8 cellular contexts compared by ENCODE assay signal in genomic region chr11:57426754-57427691, GRCh38. TPM values are rescaled to one million over a fixed set of nuclear protein-coding genes. Genes with fewer than 3 reads are reported as not detected.
DNase-seq lines count a peak whose midpoint lies in the region; ATAC-seq and TF ChIP-seq lines count a peak whose summit lies in the region.

SLC43A3 (minus strand) TSS chr11:57427121; CDS start chr11:57426172, 949 bp downstream.

- H3K4me3 ChIP-seq in astrocyte of the spinal cord (ENCODE audit: low read depth, low read length), result peak within 1 kb of the TSS; percentile 45
- H3K4me3 ChIP-seq in skeletal muscle cell (ENCODE audit: low read depth, low read length), result peak within 1 kb of the TSS; percentile 52

- H3K27ac Mint-ChIP-seq in IgD-negative memory B cell, result peak within 1 kb of the TSS; percentile 18 to 67 (median 52)

- H3K27me3 Mint-ChIP-seq in IgD-negative memory B cell, result no peaks in the 10 kb centered on the region

- H3K36me3 Mint-ChIP-seq in IgD-negative memory B cell, result peaks cover 3% of the 10 kb centered on the region

- ATAC-seq in GM21447 (IDR thresholded peaks at IDR 0.05; ENCODE audit: unreplicated experiment), result peak; percentile 44

- in situ Hi-C loops in astrocyte of the spinal cord (cut with HindIII; ENCODE audit: low sequenced_read_pairs), result no loop called here

- H3K4me1 Mint-ChIP-seq in IgD-negative memory B cell, result peaks cover 22 to 27% (median 22%) of the 10 kb centered on the region in 3 donors

- no peak for TF ChIP-seq CTCF in astrocyte of the spinal cord (IDR thresholded peaks at IDR 0.05; ENCODE audit: low read depth, low read length)

- DNase-seq in DMS 273 treated with DMSO at 0.1 percent for 48 hours (lab: John Stamatoyannopoulos, UW), result peak; percentile 8
- DNase-seq in T-helper 9 cell, result peak; percentile 42
- peak; percentile 86 for DNase-seq in astrocyte of the spinal cord (ENCODE audit: low read depth, low spot score)
- DNase-seq in iPS DF 4.7 (ENCODE audit: extremely low read depth, low spot score), result peak; percentile 28
- DNase-seq in skeletal muscle cell (ENCODE audit: low read depth), result peak; percentile 85
- no peak for DNase-seq in NCI-H774 (lab: John Stamatoyannopoulos, UW)

- H3K4me3 Mint-ChIP-seq in IgD-negative memory B cell, result peak within 1 kb of the TSS; percentile 49 to 95 (median 88)

- H3K9me3 Mint-ChIP-seq in IgD-negative memory B cell, result no peaks in the 10 kb centered on the region

RNA-seq across cellular contexts. Expression of gene SLC43A3, which starts in this region (rescaled TPM):
- polyA plus RNA-seq in IgD-negative memory B cell, result 15.8 TPM
